Comparison of ENCODE assay signal across 12 cellular contexts in genomic region chr20:47795214-47795667, GRCh38. TPM values are rescaled to one million over a fixed set of nuclear protein-coding genes. Genes with fewer than 3 reads are reported as not detected.
A peak's percentile ranks its signal among the peaks of the same experiment; 100 is the strongest.
DNase-seq lines count a peak whose midpoint lies in the region; ATAC-seq and TF ChIP-seq lines count a peak whose summit lies in the region.
"Had no signal": no experiment of that assay in that cellular context is flagged by ENCODE, and none has a peak within 500 bp of the region (broad histone marks: within the 10 kb centered on the region; RNA-seq: fewer than 3 reads in every experiment).

No MANE protein-coding gene starts in this region.

- H3K9me3 ChIP-seq in ascending aorta, result no peaks in the 10 kb centered on the region

- POLR2A ChIA-PET in activated CD8-positive, alpha-beta T cell treated with anti-CD3 and anti-CD28 coated beads for 36 hours (lab: Charles Lee), result no interaction called here

- peak; percentile 95 for DNase-seq in A172 (ENCODE audit: low spot score)
- peak; percentile 41 for DNase-seq in LNCaP clone FGC (ENCODE audit: low read depth)
- DNase-seq in ascending aorta (ENCODE audit: low spot score in 2 of 2), result peak; percentile 59 to 87
- DNase-seq in kidney tubule cell (ENCODE audit: low spot score), result peak; percentile 84
- no peak for DNase-seq in activated CD8-positive, alpha-beta T cell treated with anti-CD3 and anti-CD28 coated beads for 36 hours
- no peak for DNase-seq in germinal center (ENCODE audit: low spot score)
- DNase-seq: activated CD8-positive, alpha-beta memory T cell treated with anti-CD3 and anti-CD28 coated beads, Interleukin-2, amount 50 U/mL, for 4 hours; activated naive CD4-positive, alpha-beta T cell treated with anti-CD3 and anti-CD28 coated beads, Interleukin-2, amount 10 ng/mL, durations not matched to agents 7 days and 5 days; NCI-H1930; trophoblast cell had no signal

- no peaks in the 10 kb centered on the region for H3K4me1 Mint-ChIP-seq in activated CD8-positive, alpha-beta T cell treated with anti-CD3 and anti-CD28 coated beads for 36 hours (ENCODE audit: low read depth)
- H3K4me1 Mint-ChIP-seq: activated naive CD4-positive, alpha-beta T cell treated with anti-CD3 and anti-CD28 coated beads, Interleukin-2, amount 10 ng/mL, durations not matched to agents 7 days and 5 days had no signal

- H3K36me3 ChIP-seq in ascending aorta, result no peaks in the 10 kb centered on the region

- no peak for ATAC-seq in activated CD8-positive, alpha-beta T cell treated with anti-CD3 and anti-CD28 coated beads for 36 hours
- ATAC-seq in HG02973 (IDR thresholded peaks at IDR 0.05; ENCODE audit: unreplicated experiment), result no peak
- ATAC-seq in GM19455 (IDR thresholded peaks at IDR 0.05; ENCODE audit: unreplicated experiment), result no peak

- H3K27ac ChIP-seq in ascending aorta, result peak overlapping the region in 1 of 2 donors; percentile 29

- CTCF ChIA-PET in activated CD8-positive, alpha-beta T cell treated with anti-CD3 and anti-CD28 coated beads for 36 hours (lab: Charles Lee), result no interaction called here

- H3K4me3 Mint-ChIP-seq in activated CD8-positive, alpha-beta T cell treated with anti-CD3 and anti-CD28 coated beads for 36 hours, result no peak overlapping the region
- H3K4me3 Mint-ChIP-seq: activated naive CD4-positive, alpha-beta T cell treated with anti-CD3 and anti-CD28 coated beads, Interleukin-2, amount 10 ng/mL, durations not matched to agents 7 days and 5 days had no signal

- H3K9me3 Mint-ChIP-seq in activated CD8-positive, alpha-beta T cell treated with anti-CD3 and anti-CD28 coated beads for 36 hours, result no peaks in the 10 kb centered on the region
- H3K9me3 Mint-ChIP-seq: activated naive CD4-positive, alpha-beta T cell treated with anti-CD3 and anti-CD28 coated beads, Interleukin-2, amount 10 ng/mL, durations not matched to agents 7 days and 5 days had no signal

- intact Hi-C loops in ascending aorta (cut with DNase I), result no loop called here
- intact Hi-C loops in activated CD8-positive, alpha-beta T cell treated with anti-CD3 and anti-CD28 coated beads for 36 hours (cut with micrococcal nuclease), result no loop called here

- no peaks in the 10 kb centered on the region for H3K27me3 Mint-ChIP-seq in activated CD8-positive, alpha-beta T cell treated with anti-CD3 and anti-CD28 coated beads for 36 hours

- no peak overlapping the region for H3K27ac Mint-ChIP-seq in activated CD8-positive, alpha-beta T cell treated with anti-CD3 and anti-CD28 coated beads for 36 hours
- H3K27ac Mint-ChIP-seq: activated naive CD4-positive, alpha-beta T cell treated with anti-CD3 and anti-CD28 coated beads, Interleukin-2, amount 10 ng/mL, durations not matched to agents 7 days and 5 days had no signal

- H3K4me1 ChIP-seq in ascending aorta, result peaks cover 7 to 12% of the 10 kb centered on the region in 2 donors

- no peak for TF ChIP-seq CTCF in LNCaP clone FGC (IDR thresholded peaks at IDR 0.05; ENCODE audit: control insufficient read depth, extremely low read depth, insufficient read depth)
- TF ChIP-seq CTCF in ascending aorta (IDR thresholded peaks at IDR 0.05), result no peak
- TF ChIP-seq CTCF in activated CD8-positive, alpha-beta T cell treated with anti-CD3 and anti-CD28 coated beads for 36 hours (IDR thresholded peaks at IDR 0.05), result no peak

- no peaks in the 10 kb centered on the region for H3K36me3 Mint-ChIP-seq in activated CD8-positive, alpha-beta T cell treated with anti-CD3 and anti-CD28 coated beads for 36 hours (ENCODE audit: low read depth)
- H3K36me3 Mint-ChIP-seq: activated naive CD4-positive, alpha-beta T cell treated with anti-CD3 and anti-CD28 coated beads, Interleukin-2, amount 10 ng/mL, durations not matched to agents 7 days and 5 days had no signal

- H3K27me3 ChIP-seq in ascending aorta, result no peaks in the 10 kb centered on the region

- H3K4me3 ChIP-seq in LNCaP clone FGC (ENCODE audit: low read depth, low read length) (no peak overlapping the region), ascending aorta (no peak overlapping the region)

RNA-seq across cellular contexts. Expression of gene SULF2, which starts 10.0 kb away (rescaled TPM):
- 23.5 TPM in 2 replicates for total RNA-seq in A172 (2014; rRNA removed; shearing (Covaris generic))
- 194 TPM for total RNA-seq in ascending aorta
- total RNA-seq in activated CD8-positive, alpha-beta T cell treated with anti-CD3 and anti-CD28 coated beads for 36 hours, result under 1 TPM; 0.47 to 0.50 TPM

Comparison
In these comparisons a context has a peak if more than half of its experiments do, and no peak if none do; other contexts are left out.
1. DNase-seq: peak in A172 (single experiment), LNCaP clone FGC (single experiment), ascending aorta (2 of 2) and kidney tubule cell (single experiment); none in activated CD8-positive, alpha-beta T cell treated with anti-CD3 and anti-CD28 coated beads for 36 hours (single experiment) and germinal center (single experiment).
2. RNA of gene SULF2, which starts 10.0 kb away (total RNA-seq): 194 TPM in ascending aorta (single experiment) and 23.5 TPM in A172; 0.47 to 0.50 TPM in activated CD8-positive, alpha-beta T cell treated with anti-CD3 and anti-CD28 coated beads for 36 hours; every median in the first group is over 10 times any median in the second.